In the genomic region with DNA sequence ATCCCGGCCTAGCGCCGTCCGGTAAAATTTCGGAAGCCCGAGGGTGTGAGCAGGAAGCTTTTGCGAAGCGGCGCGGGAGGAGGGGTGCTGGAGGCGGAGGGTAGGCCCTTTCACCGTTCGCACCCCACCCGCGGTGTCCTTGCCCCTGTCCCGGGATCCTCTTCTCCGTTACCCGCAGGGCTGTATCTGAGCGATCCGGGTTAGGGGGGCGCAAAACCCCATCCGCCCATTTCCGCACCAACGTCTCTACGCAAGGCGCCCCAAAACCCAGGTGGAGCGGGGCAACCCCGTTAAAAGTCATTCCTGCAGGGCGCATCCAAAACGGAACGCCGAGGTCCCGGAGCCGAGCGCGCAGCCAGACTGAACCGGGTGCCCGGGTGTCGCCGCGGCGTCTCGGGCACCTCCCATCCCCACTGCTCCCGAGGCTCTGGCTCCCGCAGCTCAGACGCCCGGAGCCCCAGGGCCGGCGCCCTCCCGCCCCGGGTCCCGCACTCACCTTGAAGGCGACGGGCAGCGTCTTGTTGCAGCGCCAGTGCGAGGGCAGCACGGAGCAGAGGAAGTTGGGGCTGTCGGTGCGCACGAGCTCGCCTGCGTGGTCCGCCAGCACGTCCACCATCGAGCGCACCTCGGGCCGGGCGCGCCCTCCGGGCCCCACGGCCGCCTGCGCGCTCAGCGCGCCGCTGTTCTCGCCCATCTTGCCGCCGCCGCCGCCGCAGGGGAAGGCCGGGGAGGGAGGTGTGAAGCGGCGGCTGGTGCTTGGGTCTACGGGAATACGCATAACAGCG, we compare ENCODE assay signal across 8 cellular contexts. TPM values are rescaled to one million over a fixed set of nuclear protein-coding genes. Genes with fewer than 3 reads are reported as not detected.
DNase-seq lines count a peak whose midpoint lies in the region; ATAC-seq lines count a peak whose summit lies in the region.

No MANE protein-coding gene starts in this region.

- ATAC-seq in left lobe of liver: no peak

- H3K36me3 ChIP-seq in GM23248 (ENCODE audit: low read depth): no peaks in the 10 kb centered on the region
- no peaks in the 10 kb centered on the region for H3K36me3 ChIP-seq in iPS DF 6.9 (ENCODE audit: control insufficient read depth, insufficient read depth, low read length)

- WGBS in GM23248 (ENCODE audit: low coverage in 1 of 2, low lambda C conversion rate in 2 of 2, missing lambda C conversion rate in 2 of 2), 2 experiments: 3 to 4% methylated on average over 83 to 85 of the region's 91 CpGs
- no CpG with 5 or more reads among the region's 91 CpGs for WGBS in iPS DF 6.9 (ENCODE audit: insufficient coverage, insufficient read length)

- H3K9me3 ChIP-seq in GM23248 (ENCODE audit: low read depth) (no peaks in the 10 kb centered on the region), iPS DF 6.9 (ENCODE audit: control insufficient read depth, insufficient read depth, low read length) (no peaks in the 10 kb centered on the region)

- H3F3A ChIP-seq in GM23248 (ENCODE audit: insufficient read depth): 0 out of 2 replicates have a peak, but pooled peaks cover 6% of the 10 kb centered on the region

- H3K27ac ChIP-seq in GM23248: 0 out of 2 replicates have a peak overlapping the region, but pooled peaks have one; percentile 7
- no peak overlapping the region for H3K27ac ChIP-seq in iPS DF 6.9 (ENCODE audit: low read length)

- peak overlapping the region; percentile 61 for H3K9ac ChIP-seq in GM23248

- peak overlapping the region; percentile 69 for H2AFZ ChIP-seq in GM23248

- peak; percentile 40 for DNase-seq in EL
- DNase-seq in GM23248: peak; percentile 57
- peak; percentile 39 for DNase-seq in NCI-H2171 (lab: John Stamatoyannopoulos, UW)
- DNase-seq in activated T-helper 1 cell treated with Interleukin-2 at 50 U/mL for 16 hours (ENCODE audit: low read depth): peak; percentile 35
- DNase-seq in iPS DF 6.9 (ENCODE audit: low read depth, low spot score): no peak
- peak; percentile 43 to 46 for DNase-seq in stimulated activated CD4-positive, alpha-beta T cell treated with anti-CD3 and anti-CD28 coated beads, Interleukin-4, amount 100 ng/mL, for 48 hours (ENCODE audit: low read depth in 2 of 2)
- DNase-seq in hepatic stellate cell (ENCODE audit: low spot score): no peak
- DNase-seq in left lobe of liver (ENCODE audit: low spot score): no peak

- H3K4me3 ChIP-seq in GM23248 (peak overlapping the region; percentile 69), iPS DF 6.9 (ENCODE audit: low read length) (peak overlapping the region; percentile 46; the same call in 1 of the 2 replicates)

- peaks cover 7% of the 10 kb centered on the region; the same call in 1 of the 2 replicates for H3K27me3 ChIP-seq in GM23248 (replicated peaks; ENCODE audit: insufficient read depth)
- peaks cover 74% of the 10 kb centered on the region for H3K27me3 ChIP-seq in iPS DF 6.9 (ENCODE audit: control insufficient read depth, insufficient read depth, low read length)

- no peaks in the 10 kb centered on the region for H3K79me2 ChIP-seq in GM23248 (ENCODE audit: insufficient read depth)

- H4K20me1 ChIP-seq in GM23248 (ENCODE audit: insufficient read depth): no peaks in the 10 kb centered on the region

- in situ Hi-C loops in GM23248 (cut with MboI): no loop called here

- H3K4me1 ChIP-seq in GM23248 (ENCODE audit: insufficient read depth) (no peaks in the 10 kb centered on the region), iPS DF 6.9 (ENCODE audit: control insufficient read depth, insufficient read depth, low read length) (peaks cover 21% of the 10 kb centered on the region)

- H3K9me2 ChIP-seq in GM23248 (ENCODE audit: insufficient read depth): no peaks in the 10 kb centered on the region

- peak overlapping the region; percentile 57 for H3K4me2 ChIP-seq in GM23248 (ENCODE audit: unreplicated experiment)

RNA-seq across cellular contexts. Expression of gene RUNX3, which starts 0.8 kb away (rescaled TPM):
- total RNA-seq in GM23248 (2014; rRNA removed; shearing (Covaris generic)): 0.43 and 2.7 TPM in 2 replicates
- 1.3 and 1.4 TPM in 2 replicates for polyA plus RNA-seq in GM23248 (2016; fragmentation: Nextera tagmentation; extraction: Ambion mirVana)
- total RNA-seq in left lobe of liver: 0.86 TPM

Comparison
In these comparisons a context has a peak if more than half of its experiments do, and no peak if none do; other contexts are left out.
1. DNase-seq: peak in EL (single experiment), GM23248 (single experiment), NCI-H2171 (single experiment), activated T-helper 1 cell treated with Interleukin-2 at 50 U/mL for 16 hours (single experiment) and stimulated activated CD4-positive, alpha-beta T cell treated with anti-CD3 and anti-CD28 coated beads, Interleukin-4, amount 100 ng/mL, for 48 hours (2 of 2); none in iPS DF 6.9 (single experiment), hepatic stellate cell (single experiment) and left lobe of liver (single experiment).